1 cellular context compared by ENCODE assay signal in the genomic region with DNA sequence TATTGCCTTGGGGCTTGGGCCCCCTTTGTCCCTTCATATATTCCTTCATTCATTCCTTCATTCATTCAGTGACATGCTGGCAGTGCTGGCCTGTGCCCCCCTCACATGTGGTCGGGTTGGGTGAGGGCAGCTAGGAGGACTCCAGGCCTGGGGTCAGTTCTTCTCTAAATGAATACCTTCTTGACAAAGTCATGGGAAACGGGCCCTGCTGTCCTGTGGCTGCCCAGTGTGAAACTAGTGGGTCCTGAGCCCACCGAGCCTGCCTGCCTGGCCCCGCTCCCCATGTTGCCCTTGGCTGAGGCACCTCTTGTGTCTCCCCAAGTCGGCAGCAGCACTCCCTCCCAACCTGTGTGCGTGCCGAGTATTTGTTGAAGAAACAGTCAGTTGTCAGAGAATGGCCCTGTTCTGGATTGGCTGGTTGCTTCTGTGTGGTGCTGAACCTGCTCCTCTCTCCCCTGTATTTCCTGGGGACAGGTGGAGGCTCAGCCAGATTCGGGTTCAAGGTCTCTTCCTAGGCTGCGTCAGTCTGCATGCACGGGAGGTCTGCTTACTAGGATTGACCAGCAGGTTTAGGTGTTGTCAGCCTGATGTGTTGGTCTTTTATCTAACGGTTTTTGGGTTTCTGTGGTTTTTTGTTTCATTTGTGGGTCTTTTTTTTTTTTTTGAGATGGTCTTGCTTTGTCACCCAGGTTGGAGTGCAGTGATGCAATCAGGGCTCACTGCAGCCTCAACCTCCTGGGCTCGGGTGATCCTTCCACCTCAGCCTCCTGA.
TF ChIP-seq lines count a peak whose summit lies in the region.

No MANE protein-coding gene starts in this region.

TF ChIP-seq in IMR-90, 13 proteins besides CTCF, POLR2A, EP300 and RAD21:
- TF ChIP-seq FOS (IDR thresholded peaks at IDR 0.05; ENCODE audit: low read depth, low read length) (no peak), MAZ (IDR thresholded peaks at IDR 0.05; ENCODE audit: borderline replicate concordance, low read depth, low read length) (no peak)
TF ChIP-seq in IMR-90: peak in this region for 0.
